Comparison of ENCODE assay signal across 18 cellular contexts in the genomic region with DNA sequence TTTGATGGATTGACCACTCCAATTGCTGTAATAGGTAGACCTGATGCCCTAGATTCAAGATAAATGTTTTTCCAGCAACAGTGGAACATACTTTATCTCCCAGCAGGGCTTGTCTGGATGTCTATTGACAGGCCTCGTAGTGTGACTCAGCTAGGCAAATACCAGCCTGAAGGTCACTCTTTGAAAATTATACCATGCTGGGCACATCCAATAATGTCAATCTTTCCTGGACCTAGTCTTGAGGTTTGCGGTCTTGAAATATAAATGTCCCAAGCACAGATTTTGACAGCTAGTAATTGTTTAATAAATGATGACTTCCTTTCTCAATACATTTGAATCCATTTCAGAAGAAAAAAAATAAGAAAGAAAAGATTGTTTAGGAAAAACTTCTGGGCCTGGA.
"Had no signal": no experiment of that assay in that cellular context is flagged by ENCODE, and none has a peak within 500 bp of the region (broad histone marks: within the 10 kb centered on the region; RNA-seq: fewer than 3 reads in every experiment).

No MANE protein-coding gene starts in this region.

- H3K27me3 ChIP-seq: adrenal gland, stomach had no signal

- DNase-seq: activated CD4-positive, alpha-beta T cell treated with anti-CD3 and anti-CD28 coated beads for 36 hours; activated CD4-positive, alpha-beta T cell treated with anti-CD3 and anti-CD28 coated beads, Interleukin-2, amount 50 U/mL, for 48 hours; activated gamma-delta T cell treated with Interleukin-2 at 50 U/mL for 16 hours; dermis blood vessel endothelial cell; effector memory CD4-positive, alpha-beta T cell; foreskin fibroblast; occipital lobe; stimulated activated CD4-positive, alpha-beta T cell treated with anti-CD3 and anti-CD28 coated beads, Interleukin-4, amount 100 ng/mL, for 24 hours; stomach had no signal

- H3K4me3 Mint-ChIP-seq: activated CD4-positive, alpha-beta T cell treated with anti-CD3 and anti-CD28 coated beads for 36 hours; mesothelial cell of epicardium; stimulated activated effector memory CD8-positive, alpha-beta T cell treated with anti-CD3 and anti-CD28 coated beads, Interleukin-12 subunit alpha, Interleukin-12 subunit beta, amount 100 ng/mL, for 72 hours; T-helper 2 cell treated with Interferon-gamma antibody and Interleukin-4, amounts not matched to agents 5 μg/mL and 100 μg/mL, for 36 hours; type B pancreatic cell had no signal

- H3K27me3 Mint-ChIP-seq: activated CD4-positive, alpha-beta T cell treated with anti-CD3 and anti-CD28 coated beads for 36 hours; type B pancreatic cell had no signal

- H3K9me3 ChIP-seq: adrenal gland had no signal

- H3K4me3 ChIP-seq: adrenal gland, lung, stomach had no signal

- H3K36me3 Mint-ChIP-seq: stimulated activated effector memory CD8-positive, alpha-beta T cell treated with anti-CD3 and anti-CD28 coated beads, Interleukin-12 subunit alpha, Interleukin-12 subunit beta, amount 100 ng/mL, for 72 hours; type B pancreatic cell had no signal

- H3K4me1 ChIP-seq: adrenal gland, stomach had no signal

- H3K4me1 Mint-ChIP-seq: activated CD4-positive, alpha-beta T cell treated with anti-CD3 and anti-CD28 coated beads for 36 hours; stimulated activated effector memory CD8-positive, alpha-beta T cell treated with anti-CD3 and anti-CD28 coated beads, Interleukin-12 subunit alpha, Interleukin-12 subunit beta, amount 100 ng/mL, for 72 hours had no signal

- H3K27ac ChIP-seq: adrenal gland, stomach had no signal

- H3K36me3 ChIP-seq: adrenal gland, stomach had no signal

- FAIRE-seq: keratinocyte, TTC549 had no signal

- H3K27ac Mint-ChIP-seq: activated CD4-positive, alpha-beta T cell treated with anti-CD3 and anti-CD28 coated beads for 36 hours; activated naive CD4-positive, alpha-beta T cell treated with anti-CD3 and anti-CD28 coated beads, Interleukin-2, amount 50 U/mL, for 72 hours; mesothelial cell of epicardium; stimulated activated effector memory CD8-positive, alpha-beta T cell treated with anti-CD3 and anti-CD28 coated beads, Interleukin-12 subunit alpha, Interleukin-12 subunit beta, amount 100 ng/mL, for 72 hours; T-helper 2 cell treated with Interferon-gamma antibody and Interleukin-4, amounts not matched to agents 5 μg/mL and 100 μg/mL, for 36 hours; type B pancreatic cell had no signal
